ENCODE assay signal across 8 cellular contexts in the genomic region with DNA sequence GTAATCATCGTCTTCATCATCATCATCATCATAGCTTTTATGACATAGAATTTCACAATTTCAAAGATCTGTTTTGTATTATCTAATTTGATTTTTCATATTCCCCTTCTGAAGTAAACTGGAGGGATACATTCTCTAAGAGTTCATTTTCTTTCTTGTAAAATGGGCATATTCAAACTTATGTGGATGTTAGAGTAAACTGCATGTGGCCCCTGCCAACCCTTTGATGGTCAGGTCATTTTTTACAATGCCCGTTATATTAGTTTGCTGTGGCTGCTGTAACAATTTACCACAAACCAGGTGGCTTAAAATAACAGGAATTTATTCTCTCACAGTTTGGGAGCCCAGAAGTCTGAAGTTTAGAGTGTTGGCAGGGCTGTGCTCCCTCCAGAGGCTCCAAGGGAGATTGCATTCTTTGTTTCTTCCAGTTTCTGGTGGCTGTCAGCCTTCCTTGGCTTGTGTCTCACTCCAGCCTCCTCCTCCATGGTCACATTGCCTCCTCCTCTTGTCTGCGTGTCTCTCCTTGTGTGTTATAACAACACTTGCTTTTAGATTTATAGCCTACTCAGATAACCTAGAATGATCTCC.
DNase-seq lines count a peak whose midpoint lies in the region; ATAC-seq, FAIRE-seq and TF ChIP-seq lines count a peak whose summit lies in the region.

No MANE protein-coding gene starts in this region.

- 54 to 64% methylated on average over 3 of the region's 3 CpGs for WGBS in pancreas, 2 donors

- TF ChIP-seq CTCF in BJ (IDR thresholded peaks at IDR 0.05; ENCODE audit: insufficient read depth, low read depth, low read length) = peak; percentile 79
- TF ChIP-seq CTCF in LNCaP clone FGC (IDR thresholded peaks at IDR 0.05; ENCODE audit: control insufficient read depth, extremely low read depth, insufficient read depth) = peak; percentile 56
- peak; percentile 80 for TF ChIP-seq CTCF in cardiac fibroblast (IDR thresholded peaks at IDR 0.05; ENCODE audit: low read depth, low read length)
- TF ChIP-seq CTCF in pancreas (IDR thresholded peaks at IDR 0.05) = peak in 1 of 4 donors; percentile 36

- CTCF ChIA-PET in BJ (lab: Yijun Ruan, JAX) = interaction anchor here (0.8 to 1.5 kb wide), 3 partner anchors 67 to 118 kb away, joined by 3 to 5 read pairs (median 3); no protein-coding TSS in a partner anchor

- FAIRE-seq in pancreas (lab: Jason Lieb, UNC) = no peak

- DNase-seq in BJ (ENCODE audit: low read depth) (no peak), LNCaP clone FGC (ENCODE audit: low read depth) (no peak), cardiac fibroblast (ENCODE audit: low read depth in 2 of 2) (peak; percentile 75 to 78), pancreas (peak in 1 of 6 donors; percentile 10)
- DNase-seq in activated effector memory CD4-positive, alpha-beta T cell treated with Interleukin-2 at 50 U/mL for 16 hours = no peak

- ATAC-seq in GM19025 (IDR thresholded peaks at IDR 0.05; ENCODE audit: low read depth, unreplicated experiment) (peak; percentile 55), pancreas (peak in 3 of 4 donors; percentile 47 to 68 (median 55)), HG03039 (IDR thresholded peaks at IDR 0.05; ENCODE audit: unreplicated experiment) (no peak), HG03571 (IDR thresholded peaks at IDR 0.05; ENCODE audit: unreplicated experiment) (no peak)

- H3K4me3 ChIP-seq in BJ (ENCODE audit: low read depth, low read length) (no peak overlapping the region), LNCaP clone FGC (ENCODE audit: low read depth, low read length) (no peak overlapping the region), cardiac fibroblast (replicated peaks in 1 of 2; ENCODE audit: low read depth in 2 of 2, low read length in 2 of 2) (no peak overlapping the region), pancreas (no peak overlapping the region)

- H3K4me1 ChIP-seq in pancreas = no peaks in the 10 kb centered on the region

- POLR2A ChIA-PET in BJ (lab: Charles Lee) = no interaction called here

- intact Hi-C loops in pancreas (cut with DNase I) = no loop called here

- H3K27me3 ChIP-seq in BJ (ENCODE audit: control insufficient read depth, insufficient read depth, low read length) = no peaks in the 10 kb centered on the region
- H3K27me3 ChIP-seq in pancreas = no peaks in the 10 kb centered on the region

- H3K36me3 ChIP-seq in BJ (ENCODE audit: control insufficient read depth, insufficient read depth, low read length) = no peaks in the 10 kb centered on the region
- H3K36me3 ChIP-seq in pancreas = no peaks in the 10 kb centered on the region

- H3K27ac ChIP-seq in pancreas = no peak overlapping the region

- H3K9me3 ChIP-seq in pancreas = no peaks in the 10 kb centered on the region

Comparison
In these comparisons a context has a peak if more than half of its experiments do, and no peak if none do; other contexts are left out.
1. DNase-seq: peak in cardiac fibroblast (2 of 2); none in BJ (single experiment), LNCaP clone FGC (single experiment) and activated effector memory CD4-positive, alpha-beta T cell treated with Interleukin-2 at 50 U/mL for 16 hours (single experiment).
2. ATAC-seq: peak in GM19025 (single experiment) and pancreas (3 of 4); none in HG03039 (single experiment) and HG03571 (single experiment).